In the genomic region with DNA sequence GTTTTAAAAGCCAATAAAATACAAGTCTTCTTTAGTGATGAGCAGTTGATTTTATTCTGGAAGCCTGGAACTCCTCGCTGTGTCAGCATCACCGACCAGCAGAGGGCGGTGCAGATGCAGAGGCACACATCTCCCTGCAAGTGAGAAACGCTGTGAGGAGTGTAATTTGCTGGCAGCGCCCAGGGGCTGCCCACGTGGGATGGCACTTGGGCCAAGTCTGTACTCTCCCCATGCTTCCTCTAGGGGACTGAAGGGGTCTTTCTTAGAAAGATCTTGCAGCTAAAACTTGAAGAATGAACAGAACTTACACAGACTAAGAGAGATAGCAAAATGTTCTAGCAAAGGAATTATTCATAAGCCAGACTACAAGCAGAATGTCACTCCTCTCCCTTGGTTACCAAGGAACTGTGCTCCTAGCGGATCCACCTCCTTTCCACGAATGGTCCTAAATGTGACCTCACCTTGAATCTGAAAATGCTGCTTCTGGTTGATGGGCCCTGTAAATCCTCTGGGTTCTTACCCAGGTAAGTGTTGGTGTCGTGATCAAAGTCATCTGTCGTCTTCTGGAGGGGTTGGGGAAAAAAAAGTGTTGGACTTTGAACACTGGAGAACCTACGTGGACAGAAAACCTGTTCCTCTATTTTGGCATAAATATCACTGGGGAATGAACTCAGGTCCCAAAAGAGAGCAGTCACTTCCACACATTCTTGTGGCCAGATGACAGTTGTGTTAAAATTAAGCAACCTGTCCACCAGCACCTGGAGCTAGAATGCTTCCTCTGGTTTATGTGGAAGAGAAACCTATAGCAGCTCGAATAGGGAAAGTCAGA, we compare ENCODE assay signal across 8 cellular contexts. TPM values are rescaled to one million over a fixed set of nuclear protein-coding genes. Genes with fewer than 3 reads are reported as not detected.
DNase-seq lines count a peak whose midpoint lies in the region; ATAC-seq and TF ChIP-seq lines count a peak whose summit lies in the region.

No MANE protein-coding gene starts in this region.

- peak; percentile 86 for ATAC-seq in GM19035 (IDR thresholded peaks at IDR 0.05; ENCODE audit: unreplicated experiment)
- ATAC-seq in HG03175 (IDR thresholded peaks at IDR 0.05; ENCODE audit: unreplicated experiment): peak; percentile 97
- ATAC-seq in lung (ENCODE audit: insufficient read depth, low FRiP score): peak; percentile 75

- intact Hi-C loops in CD14-positive monocyte (cut with micrococcal nuclease) (loop anchor here (2.0 to 10.0 kb wide), 3 partner anchors 135 to 411 kb away; no protein-coding TSS in a partner anchor), dorsolateral prefrontal cortex (cut with DNase I) (loop anchor here (10.0 kb wide), 2 partner anchors 131 to 251 kb away; no protein-coding TSS in a partner anchor)

- H3K36me3 Mint-ChIP-seq in CD14-positive monocyte: no peaks in the 10 kb centered on the region

- no peaks in the 10 kb centered on the region for H3K9me3 ChIP-seq in lung (ENCODE audit: control insufficient read depth in 2 of 2, insufficient read depth in 1 of 2, low read length in 1 of 2)

- peaks cover 0 to 2% (median 0%) of the 10 kb centered on the region in 3 donors for H3K27me3 Mint-ChIP-seq in CD14-positive monocyte (ENCODE audit: low read depth in 3 of 3)

- H3K27me3 ChIP-seq in dorsolateral prefrontal cortex (peaks cover 0 to 6% (median 0%) of the 10 kb centered on the region in 45 donors), lung (ENCODE audit: control insufficient read depth, insufficient read depth) (no peaks in the 10 kb centered on the region)

- WGBS in lung, 2 donors: 31% methylated on average over 12 of the region's 12 CpGs

- peak; percentile 67 for DNase-seq in CD14-positive monocyte (ENCODE audit: low spot score)
- peak; percentile 58 for DNase-seq in NCI-H460 (ENCODE audit: extremely low read depth, low read depth)
- peak; percentile 60 to 65 for DNase-seq in activated CD4-positive, alpha-beta T cell treated with anti-CD3 and anti-CD28 coated beads, Interleukin-2, amount 50 U/mL, for 24 hours (ENCODE audit: low read depth in 1 of 2, low spot score in 1 of 2)
- peak; percentile 44 to 86 (median 76) for DNase-seq in dorsolateral prefrontal cortex
- peak; percentile 69 for DNase-seq in lung (ENCODE audit: low spot score)
- DNase-seq in stimulated activated CD8-positive, alpha-beta memory T cell treated with anti-CD3 and anti-CD28 coated beads, Interleukin-12 subunit alpha, Interleukin-12 subunit beta, amount 100 ng/mL, for 4 hours (ENCODE audit: low read depth): peak; percentile 44

- H3K4me3 Mint-ChIP-seq in CD14-positive monocyte: no peak overlapping the region

- no peak overlapping the region for H3K27ac ChIP-seq in dorsolateral prefrontal cortex
- no peak overlapping the region for H3K27ac ChIP-seq in lung (ENCODE audit: low read depth in 1 of 2, low read length in 1 of 2)

- H3K9me3 Mint-ChIP-seq in CD14-positive monocyte: no peaks in the 10 kb centered on the region

- TF ChIP-seq CTCF in CD14-positive monocyte (IDR thresholded peaks at IDR 0.05) (peak; percentile 91), dorsolateral prefrontal cortex (IDR thresholded peaks at IDR 0.05 in 54 of 56, conservative IDR thresholded peaks at IDR 0.05 in 2 of 56; ENCODE audit: low read depth in 1 of 56, partially characterized antibody in 56 of 56) (peak; percentile 76 to 95 (median 91)), lung (IDR thresholded peaks at IDR 0.05; ENCODE audit: control extremely low read depth, extremely low read depth) (peak; percentile 80)

- no peak overlapping the region for H3K27ac Mint-ChIP-seq in CD14-positive monocyte

- no peaks in the 10 kb centered on the region for H3K36me3 ChIP-seq in lung (ENCODE audit: control insufficient read depth in 2 of 2, insufficient read depth in 2 of 2, low read length in 2 of 2)

- peaks cover 4% of the 10 kb centered on the region for H3K4me1 Mint-ChIP-seq in CD14-positive monocyte

- no peak overlapping the region for H3K4me3 ChIP-seq in dorsolateral prefrontal cortex
- no peak overlapping the region for H3K4me3 ChIP-seq in lung

- H3K4me1 ChIP-seq in lung (ENCODE audit: control insufficient read depth in 2 of 2, insufficient read depth in 2 of 2, low read length in 2 of 2): peaks cover 0 to 4% of the 10 kb centered on the region in 2 donors

RNA-seq across cellular contexts. Expression of a gene that starts 31.8 kb away (rescaled TPM):
- polyA plus RNA-seq in CD14-positive monocyte (not detected), lung (under 1 TPM; 0.28 to 0.80 TPM)
- total RNA-seq in NCI-H460 (2014; rRNA removed; shearing (Covaris generic)): 0.72 and 1.3 TPM in 2 replicates
- 2.2 and 5.6 TPM in 2 replicates for polyA plus RNA-seq in NCI-H460 (2014; cell fraction: nucleus; rRNA removed)
- total RNA-seq in dorsolateral prefrontal cortex (100 to 1,000 TPM in 1 of 120 experiments, 1 to 10 TPM in 116, under 1 TPM in 2, not detected in 1; 0.87 to 298 (median 3.2) TPM), lung (1 to 10 TPM; 1.3 to 2.0 TPM)
